Comparison of ENCODE assay signal across 1 cellular context in genomic region chr10:106958591-106959328, GRCh38.
TF ChIP-seq lines count a peak whose summit lies in the region.

No MANE protein-coding gene starts in this region.

TF ChIP-seq in GM12878, 131 proteins besides CTCF, POLR2A, EP300 and RAD21 (continued from another document):
- TF ChIP-seq REST (IDR thresholded peaks at IDR 0.05; ENCODE audit: low read depth, low read length) (no peak), E2F8 (IDR thresholded peaks at IDR 0.05; ENCODE audit: low read depth, partially characterized antibody) (no peak), ZBTB40 (IDR thresholded peaks at IDR 0.05; ENCODE audit: borderline replicate concordance) (no peak), ZNF592 (IDR thresholded peaks at IDR 0.05) (no peak), MEF2A (IDR thresholded peaks at IDR 0.05; ENCODE audit: insufficient read depth, low read depth, low read length) (no peak), ZNF217 (IDR thresholded peaks at IDR 0.05) (no peak), KAT2A (conservative IDR thresholded peaks at IDR 0.05; ENCODE audit: control insufficient read depth, low read depth, low read length) (no peak), SKIL (IDR thresholded peaks at IDR 0.05; ENCODE audit: low read depth, poor library complexity, severe bottlenecking) (no peak), HSF1 (IDR thresholded peaks at IDR 0.05; ENCODE audit: low read depth, low read length) (no peak), IKZF2 (IDR thresholded peaks at IDR 0.05) (no peak), NFXL1 (IDR thresholded peaks at IDR 0.05; ENCODE audit: borderline replicate concordance) (no peak)
